In the genomic region with DNA sequence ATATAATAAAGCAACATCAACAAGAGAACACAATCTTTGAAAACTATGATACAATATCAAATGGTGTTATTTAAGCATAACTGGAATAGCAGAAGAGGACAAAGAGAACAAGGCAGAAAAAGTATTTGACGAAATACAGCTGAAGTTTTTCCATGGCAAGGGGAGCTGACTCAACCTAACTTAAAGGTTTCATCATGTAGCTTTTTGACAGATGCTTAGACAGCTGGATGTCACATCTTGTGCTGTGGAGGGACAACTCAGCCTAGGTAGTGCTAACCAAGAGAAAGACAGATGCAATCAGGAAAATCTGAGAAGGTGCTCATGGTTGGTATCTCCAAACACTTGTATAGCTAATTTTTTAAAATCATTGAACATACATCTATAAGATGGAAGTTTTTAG, we compare ENCODE assay signal across 1 cellular context.
TF ChIP-seq lines count a peak whose summit lies in the region.

No MANE protein-coding gene starts in this region.

TF ChIP-seq in WTC11, 78 proteins besides CTCF, POLR2A, EP300 and RAD21 (continued from another document):
- TF ChIP-seq, protein P1, sequence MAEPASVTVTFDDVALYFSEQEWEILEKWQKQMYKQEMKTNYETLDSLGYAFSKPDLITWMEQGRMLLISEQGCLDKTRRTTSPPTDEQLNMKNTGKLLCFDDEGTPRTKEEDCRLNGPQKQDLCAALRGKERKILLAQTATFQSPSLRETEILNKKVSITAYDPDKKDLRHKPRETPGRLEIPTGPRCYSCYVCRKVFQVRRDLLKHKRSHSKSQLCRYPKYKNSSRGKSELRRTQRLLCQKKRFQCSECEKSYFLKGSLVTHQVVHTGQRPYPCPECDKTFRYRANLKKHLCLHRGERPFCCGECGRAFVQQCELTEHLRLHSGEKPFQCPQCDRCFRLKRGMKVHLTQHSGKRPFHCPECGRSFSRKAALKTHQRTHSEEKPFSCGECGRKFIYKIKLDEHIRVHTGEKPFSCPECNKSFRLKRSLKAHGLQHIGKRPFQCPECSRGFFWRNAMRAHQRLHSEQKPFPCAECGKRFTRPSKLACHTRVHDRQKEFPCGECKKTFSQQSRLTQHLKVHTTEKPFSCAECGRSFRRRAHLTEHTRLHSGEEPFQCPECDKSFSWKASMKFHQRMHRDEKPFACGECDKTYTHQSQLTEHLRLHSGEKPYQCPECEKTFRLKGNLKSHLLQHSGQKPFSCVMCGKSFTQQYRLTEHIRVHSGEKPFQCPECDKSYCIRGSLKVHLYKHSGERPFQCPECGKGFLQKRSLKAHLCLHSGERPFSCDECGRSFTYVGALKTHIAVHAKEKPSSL (CRISPR knock-in tag; conservative IDR thresholded peaks at IDR 0.05) = no peak
- TF ChIP-seq, protein P2, sequence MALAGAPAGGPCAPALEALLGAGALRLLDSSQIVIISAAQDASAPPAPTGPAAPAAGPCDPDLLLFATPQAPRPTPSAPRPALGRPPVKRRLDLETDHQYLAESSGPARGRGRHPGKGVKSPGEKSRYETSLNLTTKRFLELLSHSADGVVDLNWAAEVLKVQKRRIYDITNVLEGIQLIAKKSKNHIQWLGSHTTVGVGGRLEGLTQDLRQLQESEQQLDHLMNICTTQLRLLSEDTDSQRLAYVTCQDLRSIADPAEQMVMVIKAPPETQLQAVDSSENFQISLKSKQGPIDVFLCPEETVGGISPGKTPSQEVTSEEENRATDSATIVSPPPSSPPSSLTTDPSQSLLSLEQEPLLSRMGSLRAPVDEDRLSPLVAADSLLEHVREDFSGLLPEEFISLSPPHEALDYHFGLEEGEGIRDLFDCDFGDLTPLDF (CRISPR knock-in tag; IDR thresholded peaks at IDR 0.05) = no peak
